1 cellular context compared by ENCODE assay signal in the genomic region with DNA sequence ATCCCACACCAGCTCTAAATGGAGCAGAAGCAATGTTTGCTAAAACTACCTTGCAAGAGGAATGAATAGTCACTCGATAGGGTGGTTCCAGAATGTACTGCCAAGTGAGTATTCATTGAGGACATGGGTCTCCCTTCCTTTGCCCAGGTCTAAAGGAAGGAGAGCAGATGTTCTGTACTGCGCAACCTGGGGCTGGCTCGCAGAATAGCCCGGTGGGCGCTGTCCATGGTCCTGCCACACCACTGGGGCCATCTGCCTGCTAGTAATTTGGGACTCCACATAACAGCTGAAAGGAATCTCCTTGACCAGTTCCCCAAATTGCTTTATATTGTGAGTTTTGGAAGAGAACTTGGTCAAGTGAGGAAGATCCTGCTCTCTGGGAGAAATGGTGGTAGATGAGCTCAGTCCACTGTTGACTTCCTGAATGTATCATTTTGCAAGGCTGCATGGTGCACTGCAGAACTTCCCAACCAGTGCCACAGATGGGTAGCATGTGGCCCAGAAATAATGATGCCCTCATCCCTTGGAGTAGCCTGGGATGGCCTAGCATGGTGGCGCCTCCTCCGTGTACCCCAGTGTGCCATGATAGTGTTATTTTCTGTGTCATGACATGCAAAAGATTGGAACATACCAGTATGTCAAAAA.
TF ChIP-seq lines count a peak whose summit lies in the region.

No MANE protein-coding gene starts in this region.

TF ChIP-seq in WTC11, 78 proteins besides CTCF, POLR2A, EP300 and RAD21 (continued from another document and continues in another):
- TF ChIP-seq, protein P1, sequence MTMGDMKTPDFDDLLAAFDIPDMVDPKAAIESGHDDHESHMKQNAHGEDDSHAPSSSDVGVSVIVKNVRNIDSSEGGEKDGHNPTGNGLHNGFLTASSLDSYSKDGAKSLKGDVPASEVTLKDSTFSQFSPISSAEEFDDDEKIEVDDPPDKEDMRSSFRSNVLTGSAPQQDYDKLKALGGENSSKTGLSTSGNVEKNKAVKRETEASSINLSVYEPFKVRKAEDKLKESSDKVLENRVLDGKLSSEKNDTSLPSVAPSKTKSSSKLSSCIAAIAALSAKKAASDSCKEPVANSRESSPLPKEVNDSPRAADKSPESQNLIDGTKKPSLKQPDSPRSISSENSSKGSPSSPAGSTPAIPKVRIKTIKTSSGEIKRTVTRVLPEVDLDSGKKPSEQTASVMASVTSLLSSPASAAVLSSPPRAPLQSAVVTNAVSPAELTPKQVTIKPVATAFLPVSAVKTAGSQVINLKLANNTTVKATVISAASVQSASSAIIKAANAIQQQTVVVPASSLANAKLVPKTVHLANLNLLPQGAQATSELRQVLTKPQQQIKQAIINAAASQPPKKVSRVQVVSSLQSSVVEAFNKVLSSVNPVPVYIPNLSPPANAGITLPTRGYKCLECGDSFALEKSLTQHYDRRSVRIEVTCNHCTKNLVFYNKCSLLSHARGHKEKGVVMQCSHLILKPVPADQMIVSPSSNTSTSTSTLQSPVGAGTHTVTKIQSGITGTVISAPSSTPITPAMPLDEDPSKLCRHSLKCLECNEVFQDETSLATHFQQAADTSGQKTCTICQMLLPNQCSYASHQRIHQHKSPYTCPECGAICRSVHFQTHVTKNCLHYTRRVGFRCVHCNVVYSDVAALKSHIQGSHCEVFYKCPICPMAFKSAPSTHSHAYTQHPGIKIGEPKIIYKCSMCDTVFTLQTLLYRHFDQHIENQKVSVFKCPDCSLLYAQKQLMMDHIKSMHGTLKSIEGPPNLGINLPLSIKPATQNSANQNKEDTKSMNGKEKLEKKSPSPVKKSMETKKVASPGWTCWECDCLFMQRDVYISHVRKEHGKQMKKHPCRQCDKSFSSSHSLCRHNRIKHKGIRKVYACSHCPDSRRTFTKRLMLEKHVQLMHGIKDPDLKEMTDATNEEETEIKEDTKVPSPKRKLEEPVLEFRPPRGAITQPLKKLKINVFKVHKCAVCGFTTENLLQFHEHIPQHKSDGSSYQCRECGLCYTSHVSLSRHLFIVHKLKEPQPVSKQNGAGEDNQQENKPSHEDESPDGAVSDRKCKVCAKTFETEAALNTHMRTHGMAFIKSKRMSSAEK (CRISPR knock-in tag; IDR thresholded peaks at IDR 0.05; ENCODE audit: borderline replicate concordance), result no peak
- TF ChIP-seq IRF2 (CRISPR knock-in tag; IDR thresholded peaks at IDR 0.05; ENCODE audit: borderline replicate concordance, low read depth), result no peak
- no peak for TF ChIP-seq ZNF317 (CRISPR knock-in tag; IDR thresholded peaks at IDR 0.05; ENCODE audit: borderline replicate concordance, low read depth)
- no peak for TF ChIP-seq GTF2I (CRISPR knock-in tag; conservative IDR thresholded peaks at IDR 0.05)
- TF ChIP-seq, protein P2, sequence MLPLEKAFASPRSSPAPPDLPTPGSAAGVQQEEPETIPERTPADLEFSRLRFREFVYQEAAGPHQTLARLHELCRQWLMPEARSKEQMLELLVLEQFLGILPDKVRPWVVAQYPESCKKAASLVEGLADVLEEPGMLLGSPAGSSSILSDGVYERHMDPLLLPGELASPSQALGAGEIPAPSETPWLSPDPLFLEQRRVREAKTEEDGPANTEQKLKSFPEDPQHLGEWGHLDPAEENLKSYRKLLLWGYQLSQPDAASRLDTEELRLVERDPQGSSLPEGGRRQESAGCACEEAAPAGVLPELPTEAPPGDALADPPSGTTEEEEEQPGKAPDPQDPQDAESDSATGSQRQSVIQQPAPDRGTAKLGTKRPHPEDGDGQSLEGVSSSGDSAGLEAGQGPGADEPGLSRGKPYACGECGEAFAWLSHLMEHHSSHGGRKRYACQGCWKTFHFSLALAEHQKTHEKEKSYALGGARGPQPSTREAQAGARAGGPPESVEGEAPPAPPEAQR (CRISPR knock-in tag; IDR thresholded peaks at IDR 0.05), result no peak
- peak; percentile 70; the same call in 1 of the 2 replicates for TF ChIP-seq TP53 (CRISPR knock-in tag; IDR thresholded peaks at IDR 0.05)
- TF ChIP-seq PRRX2 (CRISPR knock-in tag; IDR thresholded peaks at IDR 0.05), result no peak
- TF ChIP-seq TEAD4 (CRISPR knock-in tag; IDR thresholded peaks at IDR 0.05), result peak; percentile 85
- TF ChIP-seq ZNF671 (CRISPR knock-in tag; IDR thresholded peaks at IDR 0.05), result no peak
- TF ChIP-seq, protein P3, sequence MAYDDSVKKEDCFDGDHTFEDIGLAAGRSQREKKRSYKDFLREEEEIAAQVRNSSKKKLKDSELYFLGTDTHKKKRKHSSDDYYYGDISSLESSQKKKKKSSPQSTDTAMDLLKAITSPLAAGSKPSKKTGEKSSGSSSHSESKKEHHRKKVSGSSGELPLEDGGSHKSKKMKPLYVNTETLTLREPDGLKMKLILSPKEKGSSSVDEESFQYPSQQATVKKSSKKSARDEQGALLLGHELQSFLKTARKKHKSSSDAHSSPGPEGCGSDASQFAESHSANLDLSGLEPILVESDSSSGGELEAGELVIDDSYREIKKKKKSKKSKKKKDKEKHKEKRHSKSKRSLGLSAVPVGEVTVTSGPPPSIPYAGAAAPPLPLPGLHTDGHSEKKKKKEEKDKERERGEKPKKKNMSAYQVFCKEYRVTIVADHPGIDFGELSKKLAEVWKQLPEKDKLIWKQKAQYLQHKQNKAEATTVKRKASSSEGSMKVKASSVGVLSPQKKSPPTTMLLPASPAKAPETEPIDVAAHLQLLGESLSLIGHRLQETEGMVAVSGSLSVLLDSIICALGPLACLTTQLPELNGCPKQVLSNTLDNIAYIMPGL (CRISPR knock-in tag; IDR thresholded peaks at IDR 0.05), result no peak
- peak; percentile 58; the same call in 1 of the 2 replicates for TF ChIP-seq RELA (CRISPR knock-in tag; IDR thresholded peaks at IDR 0.05; ENCODE audit: borderline replicate concordance)
- TF ChIP-seq, protein P4, sequence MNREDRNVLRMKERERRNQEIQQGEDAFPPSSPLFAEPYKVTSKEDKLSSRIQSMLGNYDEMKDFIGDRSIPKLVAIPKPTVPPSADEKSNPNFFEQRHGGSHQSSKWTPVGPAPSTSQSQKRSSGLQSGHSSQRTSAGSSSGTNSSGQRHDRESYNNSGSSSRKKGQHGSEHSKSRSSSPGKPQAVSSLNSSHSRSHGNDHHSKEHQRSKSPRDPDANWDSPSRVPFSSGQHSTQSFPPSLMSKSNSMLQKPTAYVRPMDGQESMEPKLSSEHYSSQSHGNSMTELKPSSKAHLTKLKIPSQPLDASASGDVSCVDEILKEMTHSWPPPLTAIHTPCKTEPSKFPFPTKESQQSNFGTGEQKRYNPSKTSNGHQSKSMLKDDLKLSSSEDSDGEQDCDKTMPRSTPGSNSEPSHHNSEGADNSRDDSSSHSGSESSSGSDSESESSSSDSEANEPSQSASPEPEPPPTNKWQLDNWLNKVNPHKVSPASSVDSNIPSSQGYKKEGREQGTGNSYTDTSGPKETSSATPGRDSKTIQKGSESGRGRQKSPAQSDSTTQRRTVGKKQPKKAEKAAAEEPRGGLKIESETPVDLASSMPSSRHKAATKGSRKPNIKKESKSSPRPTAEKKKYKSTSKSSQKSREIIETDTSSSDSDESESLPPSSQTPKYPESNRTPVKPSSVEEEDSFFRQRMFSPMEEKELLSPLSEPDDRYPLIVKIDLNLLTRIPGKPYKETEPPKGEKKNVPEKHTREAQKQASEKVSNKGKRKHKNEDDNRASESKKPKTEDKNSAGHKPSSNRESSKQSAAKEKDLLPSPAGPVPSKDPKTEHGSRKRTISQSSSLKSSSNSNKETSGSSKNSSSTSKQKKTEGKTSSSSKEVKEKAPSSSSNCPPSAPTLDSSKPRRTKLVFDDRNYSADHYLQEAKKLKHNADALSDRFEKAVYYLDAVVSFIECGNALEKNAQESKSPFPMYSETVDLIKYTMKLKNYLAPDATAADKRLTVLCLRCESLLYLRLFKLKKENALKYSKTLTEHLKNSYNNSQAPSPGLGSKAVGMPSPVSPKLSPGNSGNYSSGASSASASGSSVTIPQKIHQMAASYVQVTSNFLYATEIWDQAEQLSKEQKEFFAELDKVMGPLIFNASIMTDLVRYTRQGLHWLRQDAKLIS (CRISPR knock-in tag; IDR thresholded peaks at IDR 0.05; ENCODE audit: borderline replicate concordance), result 0 out of 2 replicates have a peak, but pooled peaks have one; percentile 52
- no peak for TF ChIP-seq JAZF1 (CRISPR knock-in tag; IDR thresholded peaks at IDR 0.05)
- peak; percentile 67; the same call in 1 of the 2 replicates for TF ChIP-seq ESRRA (CRISPR knock-in tag; IDR thresholded peaks at IDR 0.05; ENCODE audit: borderline replicate concordance)
- no peak for TF ChIP-seq KAT7 (CRISPR knock-in tag; IDR thresholded peaks at IDR 0.05; ENCODE audit: borderline replicate concordance)
- TF ChIP-seq NFYB (CRISPR knock-in tag; conservative IDR thresholded peaks at IDR 0.05; ENCODE audit: low read depth), result peak; percentile 44; the same call in 1 of the 2 replicates
- no peak for TF ChIP-seq ZNF263 (CRISPR knock-in tag; IDR thresholded peaks at IDR 0.05; ENCODE audit: low read depth)
- TF ChIP-seq MYBL2 (CRISPR knock-in tag; IDR thresholded peaks at IDR 0.05), result no peak
- no peak for TF ChIP-seq RORB (CRISPR knock-in tag; IDR thresholded peaks at IDR 0.05)
- no peak for TF ChIP-seq SOX15 (CRISPR knock-in tag; IDR thresholded peaks at IDR 0.05)
- TF ChIP-seq, protein P5, sequence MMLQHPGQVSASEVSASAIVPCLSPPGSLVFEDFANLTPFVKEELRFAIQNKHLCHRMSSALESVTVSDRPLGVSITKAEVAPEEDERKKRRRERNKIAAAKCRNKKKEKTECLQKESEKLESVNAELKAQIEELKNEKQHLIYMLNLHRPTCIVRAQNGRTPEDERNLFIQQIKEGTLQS (CRISPR knock-in tag; conservative IDR thresholded peaks at IDR 0.05), result no peak
- TF ChIP-seq, protein P6, sequence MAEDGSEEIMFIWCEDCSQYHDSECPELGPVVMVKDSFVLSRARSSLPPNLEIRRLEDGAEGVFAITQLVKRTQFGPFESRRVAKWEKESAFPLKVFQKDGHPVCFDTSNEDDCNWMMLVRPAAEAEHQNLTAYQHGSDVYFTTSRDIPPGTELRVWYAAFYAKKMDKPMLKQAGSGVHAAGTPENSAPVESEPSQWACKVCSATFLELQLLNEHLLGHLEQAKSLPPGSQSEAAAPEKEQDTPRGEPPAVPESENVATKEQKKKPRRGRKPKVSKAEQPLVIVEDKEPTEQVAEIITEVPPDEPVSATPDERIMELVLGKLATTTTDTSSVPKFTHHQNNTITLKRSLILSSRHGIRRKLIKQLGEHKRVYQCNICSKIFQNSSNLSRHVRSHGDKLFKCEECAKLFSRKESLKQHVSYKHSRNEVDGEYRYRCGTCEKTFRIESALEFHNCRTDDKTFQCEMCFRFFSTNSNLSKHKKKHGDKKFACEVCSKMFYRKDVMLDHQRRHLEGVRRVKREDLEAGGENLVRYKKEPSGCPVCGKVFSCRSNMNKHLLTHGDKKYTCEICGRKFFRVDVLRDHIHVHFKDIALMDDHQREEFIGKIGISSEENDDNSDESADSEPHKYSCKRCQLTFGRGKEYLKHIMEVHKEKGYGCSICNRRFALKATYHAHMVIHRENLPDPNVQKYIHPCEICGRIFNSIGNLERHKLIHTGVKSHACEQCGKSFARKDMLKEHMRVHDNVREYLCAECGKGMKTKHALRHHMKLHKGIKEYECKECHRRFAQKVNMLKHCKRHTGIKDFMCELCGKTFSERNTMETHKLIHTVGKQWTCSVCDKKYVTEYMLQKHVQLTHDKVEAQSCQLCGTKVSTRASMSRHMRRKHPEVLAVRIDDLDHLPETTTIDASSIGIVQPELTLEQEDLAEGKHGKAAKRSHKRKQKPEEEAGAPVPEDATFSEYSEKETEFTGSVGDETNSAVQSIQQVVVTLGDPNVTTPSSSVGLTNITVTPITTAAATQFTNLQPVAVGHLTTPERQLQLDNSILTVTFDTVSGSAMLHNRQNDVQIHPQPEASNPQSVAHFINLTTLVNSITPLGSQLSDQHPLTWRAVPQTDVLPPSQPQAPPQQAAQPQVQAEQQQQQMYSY (CRISPR knock-in tag; IDR thresholded peaks at IDR 0.05), result no peak
- TF ChIP-seq ZBTB21 (CRISPR knock-in tag; IDR thresholded peaks at IDR 0.05; ENCODE audit: borderline replicate concordance), result 0 out of 2 replicates have a peak, but pooled peaks have one; percentile 19
- TF ChIP-seq GRHL2 (CRISPR knock-in tag; IDR thresholded peaks at IDR 0.05; ENCODE audit: insufficient replicate concordance, severe bottlenecking), result no peak
- TF ChIP-seq, protein P7, sequence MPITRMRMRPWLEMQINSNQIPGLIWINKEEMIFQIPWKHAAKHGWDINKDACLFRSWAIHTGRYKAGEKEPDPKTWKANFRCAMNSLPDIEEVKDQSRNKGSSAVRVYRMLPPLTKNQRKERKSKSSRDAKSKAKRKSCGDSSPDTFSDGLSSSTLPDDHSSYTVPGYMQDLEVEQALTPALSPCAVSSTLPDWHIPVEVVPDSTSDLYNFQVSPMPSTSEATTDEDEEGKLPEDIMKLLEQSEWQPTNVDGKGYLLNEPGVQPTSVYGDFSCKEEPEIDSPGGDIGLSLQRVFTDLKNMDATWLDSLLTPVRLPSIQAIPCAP (CRISPR knock-in tag; IDR thresholded peaks at IDR 0.05), result peak; percentile 82; the same call in 1 of the 2 replicates
- TF ChIP-seq ELF4 (CRISPR knock-in tag; IDR thresholded peaks at IDR 0.05; ENCODE audit: low read depth), result 0 out of 2 replicates have a peak, but pooled peaks have one; percentile 61
- TF ChIP-seq, protein P8, sequence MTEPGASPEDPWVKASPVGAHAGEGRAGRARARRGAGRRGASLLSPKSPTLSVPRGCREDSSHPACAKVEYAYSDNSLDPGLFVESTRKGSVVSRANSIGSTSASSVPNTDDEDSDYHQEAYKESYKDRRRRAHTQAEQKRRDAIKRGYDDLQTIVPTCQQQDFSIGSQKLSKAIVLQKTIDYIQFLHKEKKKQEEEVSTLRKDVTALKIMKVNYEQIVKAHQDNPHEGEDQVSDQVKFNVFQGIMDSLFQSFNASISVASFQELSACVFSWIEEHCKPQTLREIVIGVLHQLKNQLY (CRISPR knock-in tag; IDR thresholded peaks at IDR 0.05), result 0 out of 2 replicates have a peak, but pooled peaks have one; percentile 79
- TF ChIP-seq, protein P9, sequence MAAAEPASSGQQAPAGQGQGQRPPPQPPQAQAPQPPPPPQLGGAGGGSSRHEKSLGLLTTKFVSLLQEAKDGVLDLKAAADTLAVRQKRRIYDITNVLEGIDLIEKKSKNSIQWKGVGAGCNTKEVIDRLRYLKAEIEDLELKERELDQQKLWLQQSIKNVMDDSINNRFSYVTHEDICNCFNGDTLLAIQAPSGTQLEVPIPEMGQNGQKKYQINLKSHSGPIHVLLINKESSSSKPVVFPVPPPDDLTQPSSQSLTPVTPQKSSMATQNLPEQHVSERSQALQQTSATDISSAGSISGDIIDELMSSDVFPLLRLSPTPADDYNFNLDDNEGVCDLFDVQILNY (CRISPR knock-in tag; IDR thresholded peaks at IDR 0.05), result no peak
- TF ChIP-seq, protein P10, sequence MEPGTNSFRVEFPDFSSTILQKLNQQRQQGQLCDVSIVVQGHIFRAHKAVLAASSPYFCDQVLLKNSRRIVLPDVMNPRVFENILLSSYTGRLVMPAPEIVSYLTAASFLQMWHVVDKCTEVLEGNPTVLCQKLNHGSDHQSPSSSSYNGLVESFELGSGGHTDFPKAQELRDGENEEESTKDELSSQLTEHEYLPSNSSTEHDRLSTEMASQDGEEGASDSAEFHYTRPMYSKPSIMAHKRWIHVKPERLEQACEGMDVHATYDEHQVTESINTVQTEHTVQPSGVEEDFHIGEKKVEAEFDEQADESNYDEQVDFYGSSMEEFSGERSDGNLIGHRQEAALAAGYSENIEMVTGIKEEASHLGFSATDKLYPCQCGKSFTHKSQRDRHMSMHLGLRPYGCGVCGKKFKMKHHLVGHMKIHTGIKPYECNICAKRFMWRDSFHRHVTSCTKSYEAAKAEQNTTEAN (CRISPR knock-in tag; IDR thresholded peaks at IDR 0.05), result peak; percentile 47; the same call in 1 of the 2 replicates
- TF ChIP-seq ZNF138 (CRISPR knock-in tag; conservative IDR thresholded peaks at IDR 0.05), result no peak
- TF ChIP-seq, protein P11, sequence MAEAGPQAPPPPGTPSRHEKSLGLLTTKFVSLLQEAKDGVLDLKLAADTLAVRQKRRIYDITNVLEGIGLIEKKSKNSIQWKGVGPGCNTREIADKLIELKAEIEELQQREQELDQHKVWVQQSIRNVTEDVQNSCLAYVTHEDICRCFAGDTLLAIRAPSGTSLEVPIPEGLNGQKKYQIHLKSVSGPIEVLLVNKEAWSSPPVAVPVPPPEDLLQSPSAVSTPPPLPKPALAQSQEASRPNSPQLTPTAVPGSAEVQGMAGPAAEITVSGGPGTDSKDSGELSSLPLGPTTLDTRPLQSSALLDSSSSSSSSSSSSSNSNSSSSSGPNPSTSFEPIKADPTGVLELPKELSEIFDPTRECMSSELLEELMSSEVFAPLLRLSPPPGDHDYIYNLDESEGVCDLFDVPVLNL (CRISPR knock-in tag; IDR thresholded peaks at IDR 0.05; ENCODE audit: borderline replicate concordance, low read depth), result peak; percentile 21; the same call in 1 of the 2 replicates
